In the genomic region with DNA sequence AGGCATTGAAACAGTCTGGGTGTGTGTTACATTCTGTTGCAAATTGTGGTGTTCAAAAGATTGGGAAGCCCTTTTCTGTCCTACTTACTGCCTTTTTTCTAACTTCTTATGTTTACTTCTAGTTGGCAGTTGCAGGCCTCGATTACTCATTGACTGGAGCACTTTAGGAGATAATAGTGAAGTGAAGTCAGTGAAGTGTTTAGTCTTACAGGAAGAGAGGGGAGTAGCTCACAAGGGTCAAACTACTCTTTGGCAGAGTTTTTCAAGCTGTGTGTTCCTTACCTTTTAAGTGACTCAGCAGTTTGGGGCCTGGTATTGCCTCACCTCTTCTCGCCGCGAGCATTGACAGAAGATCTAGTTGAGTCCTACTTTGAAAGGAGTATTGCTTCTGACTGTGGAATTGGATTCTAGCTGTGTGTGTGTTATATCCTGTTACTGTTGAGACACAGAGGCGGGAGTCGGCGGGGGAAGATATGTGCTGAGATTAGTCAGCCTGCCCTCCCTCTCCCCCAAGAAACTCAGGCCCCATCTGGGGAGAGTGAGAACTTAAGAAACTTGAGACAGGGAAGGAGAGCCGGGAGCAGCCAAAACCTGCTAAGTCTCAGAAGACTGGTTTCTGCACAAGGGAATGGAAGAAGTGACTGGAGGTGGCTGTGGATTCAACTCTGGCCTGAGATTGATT, we compare ENCODE assay signal across 9 cellular contexts. TPM values are rescaled to one million over a fixed set of nuclear protein-coding genes. Genes with fewer than 3 reads are reported as not detected.
DNase-seq lines count a peak whose midpoint lies in the region; ATAC-seq and TF ChIP-seq lines count a peak whose summit lies in the region.
"Had no signal": no experiment of that assay in that cellular context is flagged by ENCODE, and none has a peak within 500 bp of the region (broad histone marks: within the 10 kb centered on the region; RNA-seq: fewer than 3 reads in every experiment).

No MANE protein-coding gene starts in this region.

- no peak for TF ChIP-seq CTCF in stomach (IDR thresholded peaks at IDR 0.05)

- intact Hi-C loops in dendritic cell treated with granulocyte-macrophage colony-stimulating factor and Interleukin-4, amounts not matched to agents 40 ng/mL and 50 ng/mL, for 4 days (cut with micrococcal nuclease), result no loop called here
- intact Hi-C loops in stomach (cut with DNase I; ENCODE audit: low total_unique reads), result no loop called here

- H3K36me3 Mint-ChIP-seq in T-cell (peaks cover 4% of the 10 kb centered on the region), memory B cell (peaks cover 1% of the 10 kb centered on the region)
- peaks cover 24% of the 10 kb centered on the region for H3K36me3 Mint-ChIP-seq in dendritic cell treated with granulocyte-macrophage colony-stimulating factor and Interleukin-4, amounts not matched to agents 40 ng/mL and 50 ng/mL, for 4 days (ENCODE audit: low read depth)

- ATAC-seq in HG03565 (IDR thresholded peaks at IDR 0.05; ENCODE audit: unreplicated experiment) (peak; percentile 37), T-cell (replicated peaks in 1 of 4) (peak; percentile 55 to 72 (median 62)), memory B cell (ENCODE audit: low read depth) (peak; percentile 76)

- H3K4me1 ChIP-seq in stomach, result peaks cover 37 to 83% (median 52%) of the 10 kb centered on the region in 4 donors

- peaks cover 26 to 39% (median 34%) of the 10 kb centered on the region in 3 donors for H3K4me1 Mint-ChIP-seq in T-cell
- peaks cover 31% of the 10 kb centered on the region for H3K4me1 Mint-ChIP-seq in dendritic cell treated with granulocyte-macrophage colony-stimulating factor and Interleukin-4, amounts not matched to agents 40 ng/mL and 50 ng/mL, for 4 days (ENCODE audit: low read depth)
- peaks cover 17% of the 10 kb centered on the region for H3K4me1 Mint-ChIP-seq in memory B cell

- no peaks in the 10 kb centered on the region for H3K27me3 ChIP-seq in stomach

- peak overlapping the region; percentile 20 to 29 (median 22) for H3K4me3 ChIP-seq in stomach

- H3K36me3 ChIP-seq in stomach, result peaks cover under 1 to 6% (median 3%) of the 10 kb centered on the region in 4 donors

- WGBS in stomach, 5 donors, result 8 to 12% (median 9%) methylated on average over 8 of the region's 8 CpGs

- H3K27ac Mint-ChIP-seq in T-cell, result peak overlapping the region; percentile 63 to 87
- H3K27ac Mint-ChIP-seq in dendritic cell treated with granulocyte-macrophage colony-stimulating factor and Interleukin-4, amounts not matched to agents 40 ng/mL and 50 ng/mL, for 4 days, result peak overlapping the region; percentile 67
- H3K27ac Mint-ChIP-seq in memory B cell, result peak overlapping the region; percentile 70

- peak; percentile 65 to 70 for DNase-seq in AML-193 (lab: John Stamatoyannopoulos, UW)
- DNase-seq in GM19238 (ENCODE audit: insufficient read length, low spot score), result peak; percentile 18
- DNase-seq in T-cell, result peak in 7 of 34 experiments; percentile 4 to 17 (median 6)
- DNase-seq in memory B cell (ENCODE audit: low spot score in 2 of 2), result peak in 1 of 2 donors; percentile 12
- peak; percentile 73 for DNase-seq in stomach
- DNase-seq in NCI-H1105 treated with DMSO at 0.1 percent for 48 hours (lab: John Stamatoyannopoulos, UW), result no peak

- TF ChIP-seq EP300 in stomach (IDR thresholded peaks at IDR 0.05), result no peak

- H3K27me3 Mint-ChIP-seq in T-cell (no peaks in the 10 kb centered on the region), memory B cell (no peaks in the 10 kb centered on the region)
- H3K27me3 Mint-ChIP-seq in dendritic cell treated with granulocyte-macrophage colony-stimulating factor and Interleukin-4, amounts not matched to agents 40 ng/mL and 50 ng/mL, for 4 days, result no peaks in the 10 kb centered on the region

- CTCF ChIA-PET in T-cell (lab: Charles Lee), result interaction anchor here in 1 of 2 donors (1.2 kb wide), 1 partner anchor 18 kb away, joined by 10 read pairs; a partner anchor contains a TSS

- H3K4me3 Mint-ChIP-seq in T-cell (peak overlapping the region; percentile 37 to 45 (median 42)), memory B cell (no peak overlapping the region)
- H3K4me3 Mint-ChIP-seq in dendritic cell treated with granulocyte-macrophage colony-stimulating factor and Interleukin-4, amounts not matched to agents 40 ng/mL and 50 ng/mL, for 4 days, result no peak overlapping the region

- H3K9me3 Mint-ChIP-seq in T-cell (no peaks in the 10 kb centered on the region), memory B cell (no peaks in the 10 kb centered on the region)
- H3K9me3 Mint-ChIP-seq in dendritic cell treated with granulocyte-macrophage colony-stimulating factor and Interleukin-4, amounts not matched to agents 40 ng/mL and 50 ng/mL, for 4 days, result no peaks in the 10 kb centered on the region

- POLR2A ChIA-PET in T-cell (lab: Charles Lee), result no interaction called here

- no peaks in the 10 kb centered on the region for H3K9me3 ChIP-seq in stomach

- peak overlapping the region; percentile 35 to 83 (median 76) for H3K27ac ChIP-seq in stomach
- H3K27ac ChIP-seq: KMS-11 had no signal

- no peak for TF ChIP-seq POLR2A in stomach (IDR thresholded peaks at IDR 0.05)

RNA-seq across cellular contexts. Expression of a gene that starts 19.3 kb away (rescaled TPM):
- total RNA-seq in T-cell, result 10 to 100 TPM; 23.0 to 41.6 (median 38.9) TPM
- 10 to 100 TPM; 31.0 to 76.3 (median 73.4) TPM for total RNA-seq in stomach
- polyA plus RNA-seq in stomach, result 10 to 100 TPM; 33.9 to 58.4 (median 40.8) TPM

RNA-seq across cellular contexts. Expression of a gene that starts 30.5 kb away (rescaled TPM):
- 10 to 100 TPM; 70.6 to 87.2 (median 73.3) TPM for total RNA-seq in T-cell
- 100 to 1,000 TPM in 1 of 5 donors, 10 to 100 TPM in 4; 36.9 to 262 (median 59.3) TPM for total RNA-seq in stomach
- polyA plus RNA-seq in stomach, result 10 to 100 TPM in 1 of 3 donors, 1 to 10 TPM in 2; 6.7 to 10.6 (median 7.6) TPM

Comparison
In these comparisons a context has a peak if more than half of its experiments do, and no peak if none do; other contexts are left out.
1. H3K4me3 Mint-ChIP-seq: peak in T-cell (3 of 3); none in dendritic cell treated with granulocyte-macrophage colony-stimulating factor and Interleukin-4, amounts not matched to agents 40 ng/mL and 50 ng/mL, for 4 days (single experiment) and memory B cell (single experiment).
2. Peak in every context shown above with its lines, with median percentiles within 50 percentile points of each other: ATAC-seq and H3K27ac Mint-ChIP-seq.